ENCODE assay signal across 8 cellular contexts in the genomic region with DNA sequence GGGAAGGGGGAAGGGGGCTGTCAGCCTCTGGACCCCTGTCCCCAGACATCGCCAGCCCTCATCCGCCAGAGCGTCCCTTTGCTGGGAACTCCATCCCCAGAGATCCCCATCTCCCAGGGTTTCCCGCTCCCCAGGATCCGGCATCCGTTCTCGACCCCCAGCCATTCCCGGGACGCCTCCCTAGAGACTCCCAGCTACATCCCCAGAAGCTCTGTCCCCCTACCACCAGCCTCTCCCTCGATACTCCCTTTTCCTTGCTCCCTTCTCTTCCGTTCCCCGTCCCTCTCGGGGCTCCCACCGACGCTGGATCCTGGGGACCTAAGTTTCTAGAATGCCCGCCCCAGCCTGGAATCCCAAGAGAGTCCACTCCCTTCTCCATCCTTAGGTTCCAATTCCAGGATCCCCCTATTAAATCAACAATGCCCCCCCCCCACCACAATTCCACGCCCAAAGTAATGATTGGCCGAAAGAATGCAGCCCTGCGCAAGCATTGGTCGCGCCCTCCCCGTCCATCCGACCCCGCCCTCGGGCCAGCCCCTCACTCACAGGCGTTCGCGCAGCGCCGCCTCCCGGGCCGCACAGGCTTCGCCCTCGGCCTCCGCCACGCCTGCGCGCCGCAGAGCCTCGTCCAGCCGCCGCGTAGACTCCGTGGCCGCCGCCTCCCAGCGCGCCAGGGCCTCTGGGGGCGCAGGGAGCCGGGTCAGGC. TPM values are rescaled to one million over a fixed set of nuclear protein-coding genes. Genes with fewer than 3 reads are reported as not detected.
A peak's percentile ranks its signal among the peaks of the same experiment; 100 is the strongest.
DNase-seq lines count a peak whose midpoint lies in the region; ATAC-seq lines count a peak whose summit lies in the region.

No MANE protein-coding gene starts in this region.

- H3K27ac Mint-ChIP-seq in naive thymus-derived CD8-positive, alpha-beta T cell = peak overlapping the region in 7 of 10 donors; percentile 12 to 92 (median 49)
- peak overlapping the region; percentile 78 for H3K27ac Mint-ChIP-seq in stimulated activated effector memory CD8-positive, alpha-beta T cell treated with anti-CD3 and anti-CD28 coated beads, Interleukin-12 subunit alpha, Interleukin-12 subunit beta, amount 100 ng/mL, for 72 hours

- peak; percentile 84 for ATAC-seq in GM21515 (IDR thresholded peaks at IDR 0.05; ENCODE audit: unreplicated experiment)
- peak; percentile 99 to 100 for ATAC-seq in activated T-cell treated with anti-CD3 and anti-CD28 coated beads, Interleukin-2, amount 50 U/mL, for 4 hours
- peak; percentile 98 to 99 for ATAC-seq in naive thymus-derived CD8-positive, alpha-beta T cell
- peak; percentile 99 for ATAC-seq in stimulated activated effector memory CD8-positive, alpha-beta T cell treated with anti-CD3 and anti-CD28 coated beads, Interleukin-12 subunit alpha, Interleukin-12 subunit beta, amount 100 ng/mL, for 72 hours

- no peaks in the 10 kb centered on the region for H3K27me3 Mint-ChIP-seq in activated T-cell treated with anti-CD3 and anti-CD28 coated beads, Interleukin-2, amount 50 U/mL, for 4 hours (ENCODE audit: low read depth)
- no peaks in the 10 kb centered on the region for H3K27me3 Mint-ChIP-seq in naive thymus-derived CD8-positive, alpha-beta T cell

- DNase-seq in DMS114 treated with DMSO at 0.1 percent for 48 hours (lab: John Stamatoyannopoulos, UW; ENCODE audit: unreplicated experiment) (peak; percentile 94), HuH-7.5 (ENCODE audit: low spot score) (peak; percentile 98), OCI-M1 (lab: John Stamatoyannopoulos, UW) (peak; percentile 94), fibroblast of gingiva (ENCODE audit: low read depth) (peak; percentile 89)
- peak; percentile 83 for DNase-seq in activated T-cell treated with anti-CD3 and anti-CD28 coated beads, Interleukin-2, amount 50 U/mL, for 4 hours
- peak; percentile 83 to 91 (median 86) for DNase-seq in naive thymus-derived CD8-positive, alpha-beta T cell
- DNase-seq in stimulated activated effector memory CD8-positive, alpha-beta T cell treated with anti-CD3 and anti-CD28 coated beads, Interleukin-12 subunit alpha, Interleukin-12 subunit beta, amount 100 ng/mL, for 72 hours (ENCODE audit: low spot score in 2 of 2) = peak; percentile 86 to 93

- peaks cover 22% of the 10 kb centered on the region for H3K4me1 Mint-ChIP-seq in activated T-cell treated with anti-CD3 and anti-CD28 coated beads, Interleukin-2, amount 50 U/mL, for 4 hours (ENCODE audit: low read depth)
- peaks cover 11 to 31% (median 26%) of the 10 kb centered on the region in 4 donors for H3K4me1 Mint-ChIP-seq in naive thymus-derived CD8-positive, alpha-beta T cell
- H3K4me1 Mint-ChIP-seq in stimulated activated effector memory CD8-positive, alpha-beta T cell treated with anti-CD3 and anti-CD28 coated beads, Interleukin-12 subunit alpha, Interleukin-12 subunit beta, amount 100 ng/mL, for 72 hours = peaks cover 21% of the 10 kb centered on the region

- no peaks in the 10 kb centered on the region for H3K9me3 Mint-ChIP-seq in activated T-cell treated with anti-CD3 and anti-CD28 coated beads, Interleukin-2, amount 50 U/mL, for 4 hours
- H3K9me3 Mint-ChIP-seq in naive thymus-derived CD8-positive, alpha-beta T cell = peaks cover 0 to 3% (median 0%) of the 10 kb centered on the region in 9 donors
- H3K9me3 Mint-ChIP-seq in stimulated activated effector memory CD8-positive, alpha-beta T cell treated with anti-CD3 and anti-CD28 coated beads, Interleukin-12 subunit alpha, Interleukin-12 subunit beta, amount 100 ng/mL, for 72 hours = no peaks in the 10 kb centered on the region

- POLR2A ChIA-PET in naive thymus-derived CD8-positive, alpha-beta T cell (lab: Charles Lee) = interaction anchor here (0.8 to 2.3 kb wide), 3 partner anchors 13 to 98 kb away, joined by 3 to 10 read pairs (median 3); partner anchors contain the start of gene BST2

- H3K36me3 Mint-ChIP-seq in activated T-cell treated with anti-CD3 and anti-CD28 coated beads, Interleukin-2, amount 50 U/mL, for 4 hours (ENCODE audit: insufficient read depth) = no peaks in the 10 kb centered on the region
- no peaks in the 10 kb centered on the region for H3K36me3 Mint-ChIP-seq in naive thymus-derived CD8-positive, alpha-beta T cell
- H3K36me3 Mint-ChIP-seq in stimulated activated effector memory CD8-positive, alpha-beta T cell treated with anti-CD3 and anti-CD28 coated beads, Interleukin-12 subunit alpha, Interleukin-12 subunit beta, amount 100 ng/mL, for 72 hours = peaks cover 9% of the 10 kb centered on the region

- H3K4me3 Mint-ChIP-seq in activated T-cell treated with anti-CD3 and anti-CD28 coated beads, Interleukin-2, amount 50 U/mL, for 4 hours = peak overlapping the region; percentile 87
- H3K4me3 Mint-ChIP-seq in naive thymus-derived CD8-positive, alpha-beta T cell = peak overlapping the region; percentile 88 to 99 (median 90)
- H3K4me3 Mint-ChIP-seq in stimulated activated effector memory CD8-positive, alpha-beta T cell treated with anti-CD3 and anti-CD28 coated beads, Interleukin-12 subunit alpha, Interleukin-12 subunit beta, amount 100 ng/mL, for 72 hours = peak overlapping the region; percentile 94

RNA-seq across cellular contexts. Expression of gene CCDC194, which starts 3.2 kb away (rescaled TPM):
- under 1 TPM; 0.24 to 0.53 (median 0.46) TPM for total RNA-seq in activated T-cell treated with anti-CD3 and anti-CD28 coated beads, Interleukin-2, amount 50 U/mL, for 4 hours
- total RNA-seq in naive thymus-derived CD8-positive, alpha-beta T cell = 1 to 10 TPM; 2.4 to 3.4 TPM
- polyA plus RNA-seq in naive thymus-derived CD8-positive, alpha-beta T cell = not detected

RNA-seq across cellular contexts. Expression of gene PLVAP, which starts 13.7 kb away (rescaled TPM):
- under 1 TPM in 1 of 3 donors, not detected in 2; 0.18 TPM for total RNA-seq in activated T-cell treated with anti-CD3 and anti-CD28 coated beads, Interleukin-2, amount 50 U/mL, for 4 hours
- not detected for total RNA-seq in naive thymus-derived CD8-positive, alpha-beta T cell
- polyA plus RNA-seq in naive thymus-derived CD8-positive, alpha-beta T cell = not detected

RNA-seq across cellular contexts. Expression of gene BST2, which starts 14.6 kb away (rescaled TPM):
- total RNA-seq in activated T-cell treated with anti-CD3 and anti-CD28 coated beads, Interleukin-2, amount 50 U/mL, for 4 hours = 100 to 1,000 TPM in 2 of 3 donors, 10 to 100 TPM in 1; 85.9 to 120 (median 105) TPM
- total RNA-seq in naive thymus-derived CD8-positive, alpha-beta T cell = 10 to 100 TPM; 41.8 to 45.0 TPM
- polyA plus RNA-seq in naive thymus-derived CD8-positive, alpha-beta T cell = 100 to 1,000 TPM; 132 to 178 (median 144) TPM

RNA-seq across cellular contexts. Expression of gene MVB12A, which starts 29.0 kb away (rescaled TPM):
- 10 to 100 TPM; 37.3 to 43.3 (median 38.6) TPM for total RNA-seq in activated T-cell treated with anti-CD3 and anti-CD28 coated beads, Interleukin-2, amount 50 U/mL, for 4 hours
- total RNA-seq in naive thymus-derived CD8-positive, alpha-beta T cell = 10 to 100 TPM; 28.1 to 30.0 TPM
- 10 to 100 TPM; 24.3 to 34.6 (median 31.0) TPM for polyA plus RNA-seq in naive thymus-derived CD8-positive, alpha-beta T cell

RNA-seq across cellular contexts. Expression of gene GTPBP3, which starts 53.5 kb away (rescaled TPM):
- total RNA-seq in activated T-cell treated with anti-CD3 and anti-CD28 coated beads, Interleukin-2, amount 50 U/mL, for 4 hours = 100 to 1,000 TPM in 2 of 3 donors, 10 to 100 TPM in 1; 96.4 to 122 (median 106) TPM
- 10 to 100 TPM; 51.4 to 55.6 TPM for total RNA-seq in naive thymus-derived CD8-positive, alpha-beta T cell
- 10 to 100 TPM in 2 of 3 donors, 1 to 10 TPM in 1; 6.6 to 13.6 (median 10.3) TPM for polyA plus RNA-seq in naive thymus-derived CD8-positive, alpha-beta T cell

Comparison
In these comparisons a context has a peak if more than half of its experiments do, and no peak if none do; other contexts are left out.
1. Peak in every context shown above with its lines: DNase-seq and ATAC-seq.